ENCODE assay signal across 33 cellular contexts in genomic region chr3:17227472-17227871, GRCh38.
"Had no signal": no experiment of that assay in that cellular context is flagged by ENCODE, and none has a peak within 500 bp of the region (broad histone marks: within the 10 kb centered on the region; RNA-seq: fewer than 3 reads in every experiment).

No MANE protein-coding gene starts in this region.

- FAIRE-seq: TTC549 had no signal

- H3K27me3 Mint-ChIP-seq: activated B cell treated with CpG ODN at 0.5 μM for 24 hours; activated CD4-positive, alpha-beta memory T cell treated with anti-CD3 and anti-CD28 coated beads for 36 hours; activated CD4-positive, alpha-beta T cell treated with anti-CD3 and anti-CD28 coated beads, Interleukin-2, amount 10 ng/mL, durations not matched to agents 24 days and 14 days; activated CD8-positive, alpha-beta T cell treated with anti-CD3 and anti-CD28 coated beads for 36 hours; activated naive CD4-positive, alpha-beta T cell treated with anti-CD3 and anti-CD28 coated beads, Interleukin-2, amount 10 ng/mL, durations not matched to agents 7 days and 5 days; activated naive CD4-positive, alpha-beta T cell treated with anti-CD3 and anti-CD28 coated beads, Interleukin-2, amount 50 U/mL, for 24 hours; activated naive CD8-positive, alpha-beta T cell; activated naive CD8-positive, alpha-beta T cell treated with anti-CD3 and anti-CD28 coated beads, Interleukin-2, amount 10 ng/mL, durations not matched to agents 7 days and 5 days; activated naive CD8-positive, alpha-beta T cell treated with anti-CD3 and anti-CD28 coated beads, Interleukin-2, amount 50 U/mL, for 24 hours; brain; T-cell; T-helper 17 cell had no signal

- H3K27ac Mint-ChIP-seq: activated B cell treated with CpG ODN at 0.5 μM for 24 hours; activated CD4-positive, alpha-beta memory T cell treated with anti-CD3 and anti-CD28 coated beads for 36 hours; activated CD4-positive, alpha-beta T cell treated with anti-CD3 and anti-CD28 coated beads, Interleukin-2, amount 10 ng/mL, durations not matched to agents 24 days and 14 days; activated CD8-positive, alpha-beta T cell treated with anti-CD3 and anti-CD28 coated beads for 36 hours; activated naive CD4-positive, alpha-beta T cell treated with anti-CD3 and anti-CD28 coated beads, Interleukin-2, amount 10 ng/mL, durations not matched to agents 7 days and 5 days; activated naive CD4-positive, alpha-beta T cell treated with anti-CD3 and anti-CD28 coated beads, Interleukin-2, amount 50 U/mL, for 24 hours; activated naive CD8-positive, alpha-beta T cell; activated naive CD8-positive, alpha-beta T cell treated with anti-CD3 and anti-CD28 coated beads, Interleukin-2, amount 10 ng/mL, durations not matched to agents 7 days and 5 days; activated naive CD8-positive, alpha-beta T cell treated with anti-CD3 and anti-CD28 coated beads, Interleukin-2, amount 50 U/mL, for 24 hours; activated T-cell treated with anti-CD3 and anti-CD28 coated beads, Interleukin-2, amount 50 U/mL, for 72 hours; activated T-helper 1 cell treated with anti-CD3 and anti-CD28 coated beads, Interleukin-12 subunit alpha, Interleukin-12 subunit beta, Interleukin-2, Interleukin-4 antibody, amounts not matched to agents 30 ng/mL and 10 ng/mL and 1 ng/mL, durations not matched to agents 14 hours and 24 hours and 36 hours; activated T-helper 2 cell treated with anti-CD3 and anti-CD28 coated beads, Interferon-gamma antibody, Interleukin-2, Interleukin-4, amounts not matched to agents 10 μg/mL and 5 μg/mL and 100 μg/mL, durations not matched to agents 14 hours and 24 hours and 36 hours; brain; T-cell; T-helper 17 cell had no signal

- H3K4me3 Mint-ChIP-seq: activated B cell treated with CpG ODN at 0.5 μM for 24 hours; activated CD4-positive, alpha-beta memory T cell treated with anti-CD3 and anti-CD28 coated beads for 36 hours; activated CD4-positive, alpha-beta T cell treated with anti-CD3 and anti-CD28 coated beads, Interleukin-2, amount 10 ng/mL, durations not matched to agents 24 days and 14 days; activated CD8-positive, alpha-beta T cell treated with anti-CD3 and anti-CD28 coated beads for 36 hours; activated naive CD4-positive, alpha-beta T cell treated with anti-CD3 and anti-CD28 coated beads, Interleukin-2, amount 10 ng/mL, durations not matched to agents 7 days and 5 days; activated naive CD4-positive, alpha-beta T cell treated with anti-CD3 and anti-CD28 coated beads, Interleukin-2, amount 50 U/mL, for 24 hours; activated naive CD8-positive, alpha-beta T cell; activated naive CD8-positive, alpha-beta T cell treated with anti-CD3 and anti-CD28 coated beads, Interleukin-2, amount 10 ng/mL, durations not matched to agents 7 days and 5 days; activated naive CD8-positive, alpha-beta T cell treated with anti-CD3 and anti-CD28 coated beads, Interleukin-2, amount 50 U/mL, for 24 hours; activated T-cell treated with anti-CD3 and anti-CD28 coated beads, Interleukin-2, amount 50 U/mL, for 4 hours; activated T-cell treated with anti-CD3 and anti-CD28 coated beads, Interleukin-2, amount 50 U/mL, for 72 hours; activated T-helper 1 cell treated with anti-CD3 and anti-CD28 coated beads, Interleukin-12 subunit alpha, Interleukin-12 subunit beta, Interleukin-2, Interleukin-4 antibody, amounts not matched to agents 30 ng/mL and 10 ng/mL and 1 ng/mL, durations not matched to agents 14 hours and 24 hours and 36 hours; brain; T-cell; T-helper 17 cell had no signal

- H3K4me3 ChIP-seq: ascending aorta had no signal

- H3K9me3 Mint-ChIP-seq: activated B cell treated with CpG ODN at 0.5 μM for 24 hours; activated CD4-positive, alpha-beta memory T cell treated with anti-CD3 and anti-CD28 coated beads for 36 hours; activated CD4-positive, alpha-beta T cell treated with anti-CD3 and anti-CD28 coated beads, Interleukin-2, amount 10 ng/mL, durations not matched to agents 24 days and 14 days; activated CD8-positive, alpha-beta T cell treated with anti-CD3 and anti-CD28 coated beads for 36 hours; activated naive CD4-positive, alpha-beta T cell treated with anti-CD3 and anti-CD28 coated beads, Interleukin-2, amount 10 ng/mL, durations not matched to agents 7 days and 5 days; activated naive CD4-positive, alpha-beta T cell treated with anti-CD3 and anti-CD28 coated beads, Interleukin-2, amount 50 U/mL, for 24 hours; activated T-cell treated with anti-CD3 and anti-CD28 coated beads, Interleukin-2, amount 50 U/mL, for 4 hours; activated T-cell treated with anti-CD3 and anti-CD28 coated beads, Interleukin-2, amount 50 U/mL, for 72 hours; activated T-helper 1 cell treated with anti-CD3 and anti-CD28 coated beads, Interleukin-12 subunit alpha, Interleukin-12 subunit beta, Interleukin-2, Interleukin-4 antibody, amounts not matched to agents 30 ng/mL and 10 ng/mL and 1 ng/mL, durations not matched to agents 14 hours and 24 hours and 36 hours; activated T-helper 2 cell treated with anti-CD3 and anti-CD28 coated beads, Interferon-gamma antibody, Interleukin-2, Interleukin-4, amounts not matched to agents 10 μg/mL and 5 μg/mL and 100 μg/mL, durations not matched to agents 14 hours and 24 hours and 36 hours; T-cell had no signal

- H3K4me1 ChIP-seq: ascending aorta had no signal

- H3K27me3 ChIP-seq: ascending aorta had no signal

- ATAC-seq: activated CD8-positive, alpha-beta T cell treated with anti-CD3 and anti-CD28 coated beads for 36 hours; activated naive CD8-positive, alpha-beta T cell treated with anti-CD3 and anti-CD28 coated beads, Interleukin-2, amount 50 U/mL, for 24 hours; activated T-cell treated with anti-CD3 and anti-CD28 coated beads, Interleukin-2, amount 50 U/mL, for 4 hours; activated T-cell treated with anti-CD3 and anti-CD28 coated beads, Interleukin-2, amount 50 U/mL, for 72 hours; T-cell; T-helper 17 cell had no signal

- H3K27ac ChIP-seq: ascending aorta, VCaP had no signal

- H3K36me3 ChIP-seq: ascending aorta had no signal

- H3K36me3 Mint-ChIP-seq: activated naive CD4-positive, alpha-beta T cell treated with anti-CD3 and anti-CD28 coated beads, Interleukin-2, amount 10 ng/mL, durations not matched to agents 7 days and 5 days had no signal

- H3K9me3 ChIP-seq: ascending aorta had no signal

- DNase-seq: activated B cell treated with CpG ODN at 0.5 μM for 24 hours; activated CD4-positive, alpha-beta memory T cell treated with anti-CD3 and anti-CD28 coated beads for 36 hours; activated CD4-positive, alpha-beta T cell treated with anti-CD3 and anti-CD28 coated beads for 4 hours; activated CD4-positive, alpha-beta T cell treated with anti-CD3 and anti-CD28 coated beads, Interleukin-2, amount 10 ng/mL, durations not matched to agents 24 days and 14 days; activated CD4-positive, alpha-beta T cell treated with anti-CD3 and anti-CD28 coated beads, Interleukin-2, amount 50 U/mL, for 1 hour; activated CD4-positive, alpha-beta T cell treated with anti-CD3 and anti-CD28 coated beads, Interleukin-2, amount 50 U/mL, for 4 hours; activated CD4-positive, CD25-positive, alpha-beta regulatory T cell treated with anti-CD3 and anti-CD28 coated beads, Interleukin-2, amount 50 U/mL, for 72 hours; activated CD8-positive, alpha-beta memory T cell treated with anti-CD3 and anti-CD28 coated beads, Interleukin-2, amount 50 U/mL, for 4 hours; activated CD8-positive, alpha-beta T cell treated with anti-CD3 and anti-CD28 coated beads for 36 hours; activated effector memory CD4-positive, alpha-beta T cell treated with Interleukin-2 at 50 U/mL for 16 hours; activated gamma-delta T cell; activated naive CD4-positive, alpha-beta T cell treated with anti-CD3 and anti-CD28 coated beads, Interleukin-2, amount 10 ng/mL, durations not matched to agents 7 days and 5 days; activated naive CD4-positive, alpha-beta T cell treated with Interleukin-2 at 50 U/mL for 16 hours; activated naive CD8-positive, alpha-beta T cell treated with anti-CD3 and anti-CD28 coated beads, Interleukin-2, amount 10 ng/mL, durations not matched to agents 7 days and 5 days; activated naive CD8-positive, alpha-beta T cell treated with anti-CD3 and anti-CD28 coated beads, Interleukin-2, amount 50 U/mL, for 24 hours; activated T-cell treated with anti-CD3 and anti-CD28 coated beads for 4 hours; activated T-cell treated with anti-CD3 and anti-CD28 coated beads, Interleukin-2, amount 50 U/mL, for 1 hour; activated T-cell treated with anti-CD3 and anti-CD28 coated beads, Interleukin-2, amount 50 U/mL, for 4 hours; activated T-cell treated with anti-CD3 and anti-CD28 coated beads, Interleukin-2, amount 50 U/mL, for 72 hours; amygdala; anterior cingulate cortex; central memory CD4-positive, alpha-beta T cell; T-cell; T-helper 17 cell; T1000 had no signal
